ENCODE assay signal across 6 cellular contexts in the genomic region with DNA sequence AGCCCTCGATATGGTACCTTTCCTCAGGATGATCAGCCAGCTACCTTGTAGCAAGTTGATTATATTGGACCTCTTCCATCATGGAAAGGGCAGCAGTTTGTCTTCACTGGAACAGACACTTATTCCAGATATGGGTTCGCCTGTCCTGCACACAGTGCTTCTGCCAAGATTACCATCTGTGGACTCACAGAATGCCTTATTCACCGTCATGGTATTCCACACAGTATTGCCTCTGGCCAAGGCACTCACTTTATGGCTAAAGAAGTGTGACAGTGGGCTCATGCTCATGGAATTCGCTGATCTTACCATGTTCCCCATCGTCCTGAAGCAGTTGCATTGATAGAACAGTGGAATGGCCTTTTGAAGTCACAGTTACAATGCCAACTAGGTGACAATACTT. TPM values are rescaled to one million over a fixed set of nuclear protein-coding genes. Genes with fewer than 3 reads are reported as not detected.
"Had no signal": no experiment of that assay in that cellular context is flagged by ENCODE, and none has a peak within 500 bp of the region (broad histone marks: within the 10 kb centered on the region; RNA-seq: fewer than 3 reads in every experiment).

No MANE protein-coding gene starts in this region.

RNA-seq across cellular contexts. Expression of gene MAGEC1, which starts 14.9 kb away (rescaled TPM):
- total RNA-seq: GM23338, H1, H9, HepG2, HT1080 had no signal
- polyA plus RNA-seq: GM23338, H1, HepG2, IgD-negative memory B cell had no signal

RNA-seq across cellular contexts. Expression of gene MAGEC3, which starts 50.7 kb away (rescaled TPM):
- total RNA-seq: GM23338, H1, H9, HepG2, HT1080 had no signal
- polyA plus RNA-seq: GM23338, H1, HepG2, IgD-negative memory B cell had no signal
